Comparison of ENCODE assay signal across 1 cellular context in genomic region chr1:29236993-29237905, GRCh38.
TF ChIP-seq lines count a peak whose summit lies in the region.

No MANE protein-coding gene starts in this region.

TF ChIP-seq in HEK293, 187 proteins besides CTCF, POLR2A, EP300 and RAD21 (continued from another document and continues in another):
- TF ChIP-seq ZNF221 (tag by site-specific recombination; IDR thresholded peaks at IDR 0.05; ENCODE audit: borderline replicate concordance) (0 out of 2 replicates have a peak, but pooled peaks have one; percentile 30), ZNF169 (tag by site-specific recombination; IDR thresholded peaks at IDR 0.05) (0 out of 2 replicates have a peak, but pooled peaks have one; percentile 59), ZNF324 (tag by site-specific recombination; IDR thresholded peaks at IDR 0.05) (peak; percentile 85), ZNF707 (tag by site-specific recombination; IDR thresholded peaks at IDR 0.05) (peak; percentile 48; the same call in 1 of the 2 replicates), ZBTB48 (tag by site-specific recombination; IDR thresholded peaks at IDR 0.05) (peak; percentile 52), ZNF548 (tag by site-specific recombination; IDR thresholded peaks at IDR 0.05) (no peak), KLF7 (tag by site-specific recombination; IDR thresholded peaks at IDR 0.05; ENCODE audit: borderline replicate concordance) (no peak), ZNF488 (tag by site-specific recombination; IDR thresholded peaks at IDR 0.05) (no peak), ZNF558 (tag by site-specific recombination; IDR thresholded peaks at IDR 0.05) (no peak), ZEB2 (tag by site-specific recombination; IDR thresholded peaks at IDR 0.05) (peak; percentile 92), ELK4 (IDR thresholded peaks at IDR 0.05; ENCODE audit: borderline replicate concordance, low read depth, low read length) (no peak), ZNF433 (tag by site-specific recombination; IDR thresholded peaks at IDR 0.05; ENCODE audit: low read depth) (no peak), SP2 (tag by site-specific recombination; IDR thresholded peaks at IDR 0.05) (no peak; the same call in 1 of the 2 replicates), ZNF560 (tag by site-specific recombination; IDR thresholded peaks at IDR 0.05; ENCODE audit: borderline replicate concordance) (no peak), ZNF391 (tag by site-specific recombination; IDR thresholded peaks at IDR 0.05; ENCODE audit: borderline replicate concordance, low read depth) (no peak; the same call in 1 of the 2 replicates), ZNF514 (tag by site-specific recombination; IDR thresholded peaks at IDR 0.05) (0 out of 2 replicates have a peak, but pooled peaks have one; percentile 7), ZNF768 (tag by site-specific recombination; IDR thresholded peaks at IDR 0.05) (no peak; the same call in 1 of the 2 replicates), ZNF776 (tag by site-specific recombination; IDR thresholded peaks at IDR 0.05; ENCODE audit: borderline replicate concordance) (no peak), BCL11B (tag by site-specific recombination; IDR thresholded peaks at IDR 0.05; ENCODE audit: low read depth) (peak; percentile 14; the same call in 1 of the 2 replicates), ZSCAN5A (tag by site-specific recombination; IDR thresholded peaks at IDR 0.05) (peak; percentile 60; the same call in 1 of the 2 replicates), ZBTB20 (tag by site-specific recombination; IDR thresholded peaks at IDR 0.05) (peak; percentile 94), ZNF600 (tag by site-specific recombination; IDR thresholded peaks at IDR 0.05) (peak; percentile 100), ZNF175 (tag by site-specific recombination; IDR thresholded peaks at IDR 0.05) (no peak), ZNF544 (tag by site-specific recombination; IDR thresholded peaks at IDR 0.05) (no peak), ZNF791 (tag by site-specific recombination; IDR thresholded peaks at IDR 0.05) (0 out of 2 replicates have a peak, but pooled peaks have one; percentile 11), ZIC2 (tag by site-specific recombination; IDR thresholded peaks at IDR 0.05) (peak; percentile 38), YY1 (tag by site-specific recombination; IDR thresholded peaks at IDR 0.05) (no peak; the same call in 1 of the 2 replicates), HOXD13 (CRISPR knock-in tag; IDR thresholded peaks at IDR 0.05; ENCODE audit: borderline replicate concordance) (no peak), KLF16 (tag by site-specific recombination; IDR thresholded peaks at IDR 0.05) (peak; percentile 70), ZNF660 (tag by site-specific recombination; IDR thresholded peaks at IDR 0.05) (no peak), ZNF23 (tag by site-specific recombination; IDR thresholded peaks at IDR 0.05; ENCODE audit: borderline replicate concordance) (no peak), ZNF138 (tag by site-specific recombination; IDR thresholded peaks at IDR 0.05; ENCODE audit: borderline replicate concordance) (no peak), PRDM1 (tag by site-specific recombination; IDR thresholded peaks at IDR 0.05) (no peak), GLI2 (tag by site-specific recombination; IDR thresholded peaks at IDR 0.05; ENCODE audit: borderline replicate concordance, low read depth) (no peak), ZBTB8A (tag by site-specific recombination; IDR thresholded peaks at IDR 0.05) (no peak; the same call in none of the 2 replicates), GLI4 (tag by site-specific recombination; IDR thresholded peaks at IDR 0.05) (peak; percentile 50; the same call in 1 of the 2 replicates), ZNF785 (tag by site-specific recombination; IDR thresholded peaks at IDR 0.05) (peak; percentile 83), ZNF274 (IDR thresholded peaks at IDR 0.05; ENCODE audit: low read length) (no peak), ZNF274 (tag by site-specific recombination; IDR thresholded peaks at IDR 0.05; ENCODE audit: borderline replicate concordance) (no peak), FEZF1 (tag by site-specific recombination; IDR thresholded peaks at IDR 0.05) (no peak; the same call in 1 of the 2 replicates), ZNF510 (tag by site-specific recombination; IDR thresholded peaks at IDR 0.05; ENCODE audit: insufficient replicate concordance) (no peak), KLF10 (tag by site-specific recombination; IDR thresholded peaks at IDR 0.05) (no peak), ZNF121 (tag by site-specific recombination; IDR thresholded peaks at IDR 0.05) (no peak; the same call in none of the 2 replicates), AEBP2 (tag by site-specific recombination; IDR thresholded peaks at IDR 0.05; ENCODE audit: borderline replicate concordance) (peak; percentile 85), ZNF747 (tag by site-specific recombination; IDR thresholded peaks at IDR 0.05) (no peak), ZSCAN23 (tag by site-specific recombination; IDR thresholded peaks at IDR 0.05) (peak; percentile 86; the same call in 1 of the 2 replicates), ZNF701 (tag by site-specific recombination; IDR thresholded peaks at IDR 0.05) (no peak), OVOL3 (tag by site-specific recombination; IDR thresholded peaks at IDR 0.05) (no peak), SP7 (tag by site-specific recombination; IDR thresholded peaks at IDR 0.05) (peak; percentile 86), ZNF549 (tag by site-specific recombination; IDR thresholded peaks at IDR 0.05) (no peak), EGR2 (tag by site-specific recombination; IDR thresholded peaks at IDR 0.05; ENCODE audit: low read depth) (peak; percentile 90)
- TF ChIP-seq, protein P1, sequence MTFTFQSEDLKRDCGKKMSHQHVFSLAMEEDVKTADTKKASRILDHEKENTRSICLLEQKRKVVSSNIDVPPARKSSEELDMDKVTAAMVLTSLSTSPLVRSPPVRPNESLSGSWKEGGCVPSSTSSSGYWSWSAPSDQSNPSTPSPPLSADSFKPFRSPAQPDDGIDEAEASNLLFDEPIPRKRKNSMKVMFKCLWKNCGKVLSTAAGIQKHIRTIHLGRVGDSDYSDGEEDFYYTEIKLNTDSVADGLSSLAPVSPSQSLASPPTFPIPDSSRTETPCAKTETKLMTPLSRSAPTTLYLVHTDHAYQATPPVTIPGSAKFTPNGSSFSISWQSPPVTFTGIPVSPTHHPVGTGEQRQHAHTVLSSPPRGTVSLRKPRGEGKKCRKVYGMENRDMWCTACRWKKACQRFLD (tag by site-specific recombination; IDR thresholded peaks at IDR 0.05) = no peak
- TF ChIP-seq, protein P2, sequence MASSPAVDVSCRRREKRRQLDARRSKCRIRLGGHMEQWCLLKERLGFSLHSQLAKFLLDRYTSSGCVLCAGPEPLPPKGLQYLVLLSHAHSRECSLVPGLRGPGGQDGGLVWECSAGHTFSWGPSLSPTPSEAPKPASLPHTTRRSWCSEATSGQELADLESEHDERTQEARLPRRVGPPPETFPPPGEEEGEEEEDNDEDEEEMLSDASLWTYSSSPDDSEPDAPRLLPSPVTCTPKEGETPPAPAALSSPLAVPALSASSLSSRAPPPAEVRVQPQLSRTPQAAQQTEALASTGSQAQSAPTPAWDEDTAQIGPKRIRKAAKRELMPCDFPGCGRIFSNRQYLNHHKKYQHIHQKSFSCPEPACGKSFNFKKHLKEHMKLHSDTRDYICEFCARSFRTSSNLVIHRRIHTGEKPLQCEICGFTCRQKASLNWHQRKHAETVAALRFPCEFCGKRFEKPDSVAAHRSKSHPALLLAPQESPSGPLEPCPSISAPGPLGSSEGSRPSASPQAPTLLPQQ (tag by site-specific recombination; IDR thresholded peaks at IDR 0.05) = peak; percentile 69; the same call in 1 of the 2 replicates
- TF ChIP-seq, protein P3, sequence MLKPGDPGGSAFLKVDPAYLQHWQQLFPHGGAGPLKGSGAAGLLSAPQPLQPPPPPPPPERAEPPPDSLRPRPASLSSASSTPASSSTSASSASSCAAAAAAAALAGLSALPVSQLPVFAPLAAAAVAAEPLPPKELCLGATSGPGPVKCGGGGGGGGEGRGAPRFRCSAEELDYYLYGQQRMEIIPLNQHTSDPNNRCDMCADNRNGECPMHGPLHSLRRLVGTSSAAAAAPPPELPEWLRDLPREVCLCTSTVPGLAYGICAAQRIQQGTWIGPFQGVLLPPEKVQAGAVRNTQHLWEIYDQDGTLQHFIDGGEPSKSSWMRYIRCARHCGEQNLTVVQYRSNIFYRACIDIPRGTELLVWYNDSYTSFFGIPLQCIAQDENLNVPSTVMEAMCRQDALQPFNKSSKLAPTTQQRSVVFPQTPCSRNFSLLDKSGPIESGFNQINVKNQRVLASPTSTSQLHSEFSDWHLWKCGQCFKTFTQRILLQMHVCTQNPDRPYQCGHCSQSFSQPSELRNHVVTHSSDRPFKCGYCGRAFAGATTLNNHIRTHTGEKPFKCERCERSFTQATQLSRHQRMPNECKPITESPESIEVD (tag by site-specific recombination; IDR thresholded peaks at IDR 0.05) = no peak
- TF ChIP-seq, protein P4, sequence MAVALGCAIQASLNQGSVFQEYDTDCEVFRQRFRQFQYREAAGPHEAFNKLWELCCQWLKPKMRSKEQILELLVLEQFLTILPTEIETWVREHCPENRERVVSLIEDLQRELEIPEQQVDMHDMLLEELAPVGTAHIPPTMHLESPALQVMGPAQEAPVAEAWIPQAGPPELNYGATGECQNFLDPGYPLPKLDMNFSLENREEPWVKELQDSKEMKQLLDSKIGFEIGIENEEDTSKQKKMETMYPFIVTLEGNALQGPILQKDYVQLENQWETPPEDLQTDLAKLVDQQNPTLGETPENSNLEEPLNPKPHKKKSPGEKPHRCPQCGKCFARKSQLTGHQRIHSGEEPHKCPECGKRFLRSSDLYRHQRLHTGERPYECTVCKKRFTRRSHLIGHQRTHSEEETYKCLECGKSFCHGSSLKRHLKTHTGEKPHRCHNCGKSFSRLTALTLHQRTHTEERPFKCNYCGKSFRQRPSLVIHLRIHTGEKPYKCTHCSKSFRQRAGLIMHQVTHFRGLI (tag by site-specific recombination; IDR thresholded peaks at IDR 0.05) = no peak
- TF ChIP-seq, protein P5, sequence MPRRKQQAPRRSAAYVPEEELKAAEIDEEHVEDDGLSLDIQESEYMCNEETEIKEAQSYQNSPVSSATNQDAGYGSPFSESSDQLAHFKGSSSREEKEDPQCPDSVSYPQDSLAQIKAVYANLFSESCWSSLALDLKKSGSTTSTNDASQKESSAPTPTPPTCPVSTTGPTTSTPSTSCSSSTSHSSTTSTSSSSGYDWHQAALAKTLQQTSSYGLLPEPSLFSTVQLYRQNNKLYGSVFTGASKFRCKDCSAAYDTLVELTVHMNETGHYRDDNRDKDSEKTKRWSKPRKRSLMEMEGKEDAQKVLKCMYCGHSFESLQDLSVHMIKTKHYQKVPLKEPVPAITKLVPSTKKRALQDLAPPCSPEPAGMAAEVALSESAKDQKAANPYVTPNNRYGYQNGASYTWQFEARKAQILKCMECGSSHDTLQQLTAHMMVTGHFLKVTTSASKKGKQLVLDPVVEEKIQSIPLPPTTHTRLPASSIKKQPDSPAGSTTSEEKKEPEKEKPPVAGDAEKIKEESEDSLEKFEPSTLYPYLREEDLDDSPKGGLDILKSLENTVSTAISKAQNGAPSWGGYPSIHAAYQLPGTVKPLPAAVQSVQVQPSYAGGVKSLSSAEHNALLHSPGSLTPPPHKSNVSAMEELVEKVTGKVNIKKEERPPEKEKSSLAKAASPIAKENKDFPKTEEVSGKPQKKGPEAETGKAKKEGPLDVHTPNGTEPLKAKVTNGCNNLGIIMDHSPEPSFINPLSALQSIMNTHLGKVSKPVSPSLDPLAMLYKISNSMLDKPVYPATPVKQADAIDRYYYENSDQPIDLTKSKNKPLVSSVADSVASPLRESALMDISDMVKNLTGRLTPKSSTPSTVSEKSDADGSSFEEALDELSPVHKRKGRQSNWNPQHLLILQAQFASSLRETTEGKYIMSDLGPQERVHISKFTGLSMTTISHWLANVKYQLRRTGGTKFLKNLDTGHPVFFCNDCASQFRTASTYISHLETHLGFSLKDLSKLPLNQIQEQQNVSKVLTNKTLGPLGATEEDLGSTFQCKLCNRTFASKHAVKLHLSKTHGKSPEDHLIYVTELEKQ (tag by site-specific recombination; IDR thresholded peaks at IDR 0.05; ENCODE audit: borderline replicate concordance) = no peak
